Comparison of ENCODE assay signal across 8 cellular contexts in the genomic region with DNA sequence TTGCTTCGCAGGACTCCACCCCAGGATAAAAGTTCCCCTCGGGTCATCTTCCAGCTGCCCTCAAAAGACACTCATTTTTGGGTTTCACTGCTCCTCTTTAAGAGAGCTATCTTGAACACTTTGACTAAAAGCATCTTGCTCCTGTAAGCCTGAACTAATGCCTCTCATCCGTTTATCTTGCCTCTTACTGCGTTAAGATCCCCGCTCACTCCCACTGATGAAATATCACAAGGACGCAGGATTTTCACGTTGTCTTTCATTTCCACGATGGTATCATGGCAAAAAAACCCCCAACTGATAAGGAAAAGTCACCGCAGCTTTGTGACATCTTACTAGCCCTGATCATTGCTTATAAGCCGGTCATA. TPM values are rescaled to one million over a fixed set of nuclear protein-coding genes. Genes with fewer than 3 reads are reported as not detected.
DNase-seq lines count a peak whose midpoint lies in the region; ATAC-seq and TF ChIP-seq lines count a peak whose summit lies in the region.

No MANE protein-coding gene starts in this region.

- no peak overlapping the region for H3K9ac ChIP-seq in HUES48 (ENCODE audit: low read depth, low read length)

- DNase-seq in AG04450 (ENCODE audit: low read depth, low spot score) (no peak), caudate nucleus (lab: John Stamatoyannopoulos, UW) (peak in 2 of 61 donors; percentile 3 to 35), NCI-H510A (lab: John Stamatoyannopoulos, UW) (no peak), islet precursor cell (no peak)
- DNase-seq in stimulated activated naive CD4-positive, alpha-beta T cell (lab: John Stamatoyannopoulos, UW) = no peak

- no peaks in the 10 kb centered on the region for H3K27me3 ChIP-seq in AG04450 (ENCODE audit: control insufficient read depth, insufficient read depth, low read length)
- peaks cover 32% of the 10 kb centered on the region for H3K27me3 ChIP-seq in HUES48 (ENCODE audit: control insufficient read depth, insufficient read depth, low read length)
- H3K27me3 ChIP-seq in muscle layer of duodenum (ENCODE audit: low read depth, low read length) = no peaks in the 10 kb centered on the region

- H3K27ac ChIP-seq in AG04450 (ENCODE audit: low read depth, low read length) (peak overlapping the region; percentile 77), HUES48 (ENCODE audit: low read depth, low read length) (no peak overlapping the region), caudate nucleus (ENCODE audit: low read depth, low read length) (peak overlapping the region; percentile 55), muscle layer of duodenum (ENCODE audit: low read length) (peak overlapping the region; percentile 64)

- H3K9me3 ChIP-seq in AG04450 (ENCODE audit: control insufficient read depth, insufficient read depth, low read length) (no peaks in the 10 kb centered on the region; the same call in 1 of the 2 replicates), HUES48 (ENCODE audit: control insufficient read depth, insufficient read depth, low read length) (no peaks in the 10 kb centered on the region), muscle layer of duodenum (ENCODE audit: control insufficient read depth in 1 of 2, low read length in 2 of 2) (no peaks in the 10 kb centered on the region)

- H3K36me3 ChIP-seq in HUES48 (ENCODE audit: control insufficient read depth, insufficient read depth, low read length) (no peaks in the 10 kb centered on the region), muscle layer of duodenum (ENCODE audit: control insufficient read depth in 1 of 2, insufficient read depth in 2 of 2, low read length in 2 of 2) (peaks cover 0 to 4% of the 10 kb centered on the region in 2 donors)

- no peak for ATAC-seq in HG03025 (IDR thresholded peaks at IDR 0.05; ENCODE audit: low FRiP score, unreplicated experiment)

- TF ChIP-seq CTCF in AG04450 (IDR thresholded peaks at IDR 0.05; ENCODE audit: low read depth, low read length) = no peak

- CTCF ChIA-PET in AG04450 (lab: Charles Lee) = interaction anchor here (1.2 to 2.2 kb wide), 4 partner anchors 21 to 157 kb away, joined by 7 to 12 read pairs (median 10); no protein-coding TSS in a partner anchor

- POLR2A ChIA-PET in AG04450 (lab: Yijun Ruan, JAX) = interaction anchor here (0.6 to 1.1 kb wide), 3 partner anchors 64 to 139 kb away, joined by 3 to 4 read pairs (median 3); no protein-coding TSS in a partner anchor

- peaks cover 9% of the 10 kb centered on the region; the same call in 1 of the 2 replicates for H3K4me1 ChIP-seq in HUES48 (ENCODE audit: control insufficient read depth, insufficient read depth, low read length)
- no peaks in the 10 kb centered on the region for H3K4me1 ChIP-seq in muscle layer of duodenum (ENCODE audit: control insufficient read depth in 1 of 2, insufficient read depth in 2 of 2, low read length in 2 of 2)

- H3K4me3 ChIP-seq in AG04450 (ENCODE audit: low read depth, low read length) (peak overlapping the region; percentile 72), HUES48 (ENCODE audit: low read depth, low read length) (peak overlapping the region; percentile 97), muscle layer of duodenum (ENCODE audit: low read depth in 1 of 2, low read length in 2 of 2) (peak overlapping the region; percentile 69 to 84)

RNA-seq across cellular contexts. Expression of a gene that starts 0.6 kb away (rescaled TPM):
- 124 and 157 TPM in 2 replicates for polyA plus RNA-seq in AG04450 (2011; rRNA removed)
- 223 and 230 TPM in 2 replicates for polyA minus RNA-seq in AG04450 (2011; rRNA and poly(A)+ RNA removed)
